27 cellular contexts compared by ENCODE assay signal in the genomic region with DNA sequence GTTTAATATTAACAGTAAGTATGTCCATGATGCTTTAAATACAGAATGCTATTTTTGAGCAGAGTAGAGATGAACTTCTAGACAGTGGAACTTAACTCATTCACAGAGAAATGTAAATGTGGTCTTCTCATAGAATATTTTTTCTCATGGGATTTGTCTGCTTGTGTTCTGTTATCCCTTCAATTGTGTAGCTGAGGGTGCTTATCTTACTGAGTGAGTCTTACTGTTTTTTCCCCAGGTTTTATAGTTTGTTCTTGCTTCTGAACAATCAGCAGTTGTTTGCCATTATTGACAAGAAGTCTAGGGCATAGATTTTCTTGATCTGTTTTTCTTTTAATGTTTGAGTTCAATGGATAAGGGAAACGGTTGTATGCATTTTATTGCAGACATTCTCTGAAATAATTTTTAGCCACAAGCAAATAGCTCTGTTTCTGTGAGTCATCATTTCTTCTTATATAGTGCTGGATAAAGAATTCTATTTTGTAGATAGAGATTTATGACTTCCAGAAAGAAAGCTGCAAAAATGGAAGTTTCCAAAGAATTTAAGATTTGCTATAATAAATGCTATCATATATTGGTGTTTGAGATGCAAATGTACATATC.
A peak's percentile ranks its signal among the peaks of the same experiment; 100 is the strongest.
DNase-seq lines count a peak whose midpoint lies in the region; ATAC-seq, FAIRE-seq and TF ChIP-seq lines count a peak whose summit lies in the region.
"Had no signal": no experiment of that assay in that cellular context is flagged by ENCODE, and none has a peak within 500 bp of the region (broad histone marks: within the 10 kb centered on the region; RNA-seq: fewer than 3 reads in every experiment).

No MANE protein-coding gene starts in this region.

- TF ChIP-seq RAD21 in A549 (conservative IDR thresholded peaks at IDR 0.05 in 1 of 2, IDR thresholded peaks at IDR 0.05 in 1 of 2) = no peak

- no peaks in the 10 kb centered on the region for H3K27me3 ChIP-seq in Karpas-422 (ENCODE audit: low read length)
- H3K27me3 ChIP-seq: adrenal gland; BLaER1 treated with 17β-estradiol and CSF1 and Interleukin-3, amounts not matched to agents 10 nM and 100 nM; heart right ventricle; right lobe of liver; vagina had no signal

- H3K4me2 ChIP-seq in A549 = peak overlapping the region; percentile 16; the same call in 1 of the 3 replicates
- H3K4me2 ChIP-seq in Karpas-422 (ENCODE audit: low read depth, low read length, poor library complexity, severe bottlenecking) = peak overlapping the region; percentile 23
- H3K4me2 ChIP-seq: BLaER1 treated with 17β-estradiol and CSF1 and Interleukin-3, amounts not matched to agents 10 nM and 100 nM had no signal

- H3K27me3 Mint-ChIP-seq in activated T-cell treated with anti-CD3 and anti-CD28 coated beads, Interleukin-2, amount 50 U/mL, for 4 hours (ENCODE audit: low read depth) = no peaks in the 10 kb centered on the region
- H3K27me3 Mint-ChIP-seq: central memory CD8-positive, alpha-beta T cell had no signal

- DNase-seq in A549 (ENCODE audit: low read depth in 1 of 2, low spot score in 1 of 2) (no peak), Karpas-422 (no peak), astrocyte of the hippocampus (ENCODE audit: low read depth, low spot score) (peak; percentile 15), glomerular visceral epithelial cell (ENCODE audit: extremely low spot score) (peak; percentile 8), SKM-1 treated with dmso at 0.1 percent for 144 hours (lab: John Stamatoyannopoulos, UW; ENCODE audit: unreplicated experiment) (no peak), COLO668 (lab: John Stamatoyannopoulos, UW; ENCODE audit: unreplicated experiment) (no peak), inferior parietal cortex (ENCODE audit: extremely low spot score) (no peak)
- DNase-seq in activated T-cell treated with anti-CD3 and anti-CD28 coated beads, Interleukin-2, amount 50 U/mL, for 4 hours = no peak
- DNase-seq: 8988T; activated CD4-positive, alpha-beta T cell treated with anti-CD3 and anti-CD28 coated beads, Interleukin-2, amount 50 U/mL, for 1 hour; activated CD8-positive, alpha-beta memory T cell treated with anti-CD3 and anti-CD28 coated beads, Interleukin-2, amount 50 U/mL, for 4 hours; activated gamma-delta T cell; adrenal gland; erythroblast; heart right ventricle; KBM-7; MV-4-11; NCI-H1694 treated with DMSO at 0.1 percent for 48 hours; nucleus accumbens; right lobe of liver; SIG-M5; substantia nigra; WERI-Rb-1 had no signal

- H3K79me2 ChIP-seq in Karpas-422 (ENCODE audit: low read length) = peaks cover 68% of the 10 kb centered on the region

- H3K9ac ChIP-seq in Karpas-422 (ENCODE audit: low read length) = no peak overlapping the region
- H3K9ac ChIP-seq: BLaER1 treated with 17β-estradiol and CSF1 and Interleukin-3, amounts not matched to agents 10 nM and 100 nM had no signal

- peaks cover 12% of the 10 kb centered on the region; the same call in 2 of the 3 replicates for H3K9me3 ChIP-seq in A549
- H3K9me3 ChIP-seq in Karpas-422 (ENCODE audit: low read length) = no peaks in the 10 kb centered on the region
- H3K9me3 ChIP-seq: right lobe of liver, vagina had no signal

- no peak for TF ChIP-seq CTCF in A549 (IDR thresholded peaks at IDR 0.05)

- TF ChIP-seq POLR2A in A549 (IDR thresholded peaks at IDR 0.05; ENCODE audit: low read length) = no peak

- H3K4me1 Mint-ChIP-seq in activated T-cell treated with anti-CD3 and anti-CD28 coated beads, Interleukin-2, amount 50 U/mL, for 4 hours (ENCODE audit: low read depth) = peaks cover 16% of the 10 kb centered on the region

- FAIRE-seq in A549 (lab: Jason Lieb, UNC) = peak; percentile 46
- FAIRE-seq: D721Med had no signal

- peaks cover 33% of the 10 kb centered on the region for H3K36me3 ChIP-seq in Karpas-422 (ENCODE audit: insufficient read depth, low read length)
- H3K36me3 ChIP-seq: adrenal gland, right lobe of liver had no signal

- no peaks in the 10 kb centered on the region for H4K20me1 ChIP-seq in Karpas-422 (ENCODE audit: insufficient read depth, low read depth, low read length)
- H4K20me1 ChIP-seq: BLaER1 treated with 17β-estradiol and CSF1 and Interleukin-3, amounts not matched to agents 10 nM and 100 nM had no signal

- H3K4me1 ChIP-seq in A549 (peaks cover 18% of the 10 kb centered on the region), Karpas-422 (ENCODE audit: low read length) (peaks cover 62% of the 10 kb centered on the region)
- H3K4me1 ChIP-seq: adrenal gland; BLaER1 treated with 17β-estradiol and CSF1 and Interleukin-3, amounts not matched to agents 10 nM and 100 nM; right lobe of liver; vagina had no signal

- H3K9me2 ChIP-seq in Karpas-422 (replicated peaks; ENCODE audit: insufficient read depth, low read length) = no peaks in the 10 kb centered on the region

- WGBS in A549 (ENCODE audit: missing lambda C conversion rate) = 44% methylated on average over 1 of the region's 1 CpG

- no peak overlapping the region for H3K4me3 ChIP-seq in A549
- no peak overlapping the region for H3K4me3 ChIP-seq in Karpas-422 (ENCODE audit: low read length)
- H3K4me3 ChIP-seq: adrenal gland; BLaER1 treated with 17β-estradiol and CSF1 and Interleukin-3, amounts not matched to agents 10 nM and 100 nM; heart right ventricle; right lobe of liver; vagina had no signal

- POLR2A ChIA-PET in A549 (lab: Yijun Ruan, JAX) = no interaction called here

- no peak; a peak in 1 of 6 replicates for ATAC-seq in A549
- no peak for ATAC-seq in activated T-cell treated with anti-CD3 and anti-CD28 coated beads, Interleukin-2, amount 50 U/mL, for 4 hours
- ATAC-seq: heart right ventricle, right lobe of liver had no signal

- no peak overlapping the region for H3K27ac ChIP-seq in A549
- peak overlapping the region; percentile 51 for H3K27ac ChIP-seq in Karpas-422 (ENCODE audit: low read length)
- H3K27ac ChIP-seq: adrenal gland; BLaER1 treated with 17β-estradiol and CSF1 and Interleukin-3, amounts not matched to agents 10 nM and 100 nM; heart right ventricle; right lobe of liver; vagina; WERI-Rb-1 had no signal

- no peak overlapping the region for H3K4me3 Mint-ChIP-seq in activated T-cell treated with anti-CD3 and anti-CD28 coated beads, Interleukin-2, amount 50 U/mL, for 4 hours
- H3K4me3 Mint-ChIP-seq: central memory CD8-positive, alpha-beta T cell had no signal

- CTCF ChIA-PET in A549 (lab: Yijun Ruan, JAX) = interaction anchor here (1.2 to 1.7 kb wide), 2 partner anchors 9 to 99 kb away, joined by 4 to 5 read pairs; no protein-coding TSS in a partner anchor

- TF ChIP-seq EP300 in A549 (IDR thresholded peaks at IDR 0.05) = no peak

- peaks cover 12% of the 10 kb centered on the region for H3K9me3 Mint-ChIP-seq in activated T-cell treated with anti-CD3 and anti-CD28 coated beads, Interleukin-2, amount 50 U/mL, for 4 hours

- H2AFZ ChIP-seq in Karpas-422 (ENCODE audit: low read length) = no peak overlapping the region

- peaks cover 4% of the 10 kb centered on the region for H3K36me3 Mint-ChIP-seq in activated T-cell treated with anti-CD3 and anti-CD28 coated beads, Interleukin-2, amount 50 U/mL, for 4 hours (ENCODE audit: insufficient read depth)

TF ChIP-seq in A549, 52 proteins besides CTCF, POLR2A, EP300 and RAD21:
- TF ChIP-seq PHF8 (IDR thresholded peaks at IDR 0.05; ENCODE audit: borderline replicate concordance, low read depth) (no peak), FOSL2 (IDR thresholded peaks at IDR 0.05) (no peak), FOSL2 (CRISPR knock-in tag; IDR thresholded peaks at IDR 0.05) (peak; percentile 19; the same call in 1 of the 2 replicates), NR3C1 (IDR thresholded peaks at IDR 0.05) (no peak)

Comparison
In these comparisons a context has a peak if more than half of its experiments do, and no peak if none do; other contexts are left out.
1. DNase-seq: peak in astrocyte of the hippocampus (single experiment) and glomerular visceral epithelial cell (single experiment); none in A549 (0 of 2), Karpas-422 (single experiment), SKM-1 treated with dmso at 0.1 percent for 144 hours (single experiment), COLO668 (single experiment), activated T-cell treated with anti-CD3 and anti-CD28 coated beads, Interleukin-2, amount 50 U/mL, for 4 hours (single experiment) and inferior parietal cortex (single experiment).